In the genomic region with DNA sequence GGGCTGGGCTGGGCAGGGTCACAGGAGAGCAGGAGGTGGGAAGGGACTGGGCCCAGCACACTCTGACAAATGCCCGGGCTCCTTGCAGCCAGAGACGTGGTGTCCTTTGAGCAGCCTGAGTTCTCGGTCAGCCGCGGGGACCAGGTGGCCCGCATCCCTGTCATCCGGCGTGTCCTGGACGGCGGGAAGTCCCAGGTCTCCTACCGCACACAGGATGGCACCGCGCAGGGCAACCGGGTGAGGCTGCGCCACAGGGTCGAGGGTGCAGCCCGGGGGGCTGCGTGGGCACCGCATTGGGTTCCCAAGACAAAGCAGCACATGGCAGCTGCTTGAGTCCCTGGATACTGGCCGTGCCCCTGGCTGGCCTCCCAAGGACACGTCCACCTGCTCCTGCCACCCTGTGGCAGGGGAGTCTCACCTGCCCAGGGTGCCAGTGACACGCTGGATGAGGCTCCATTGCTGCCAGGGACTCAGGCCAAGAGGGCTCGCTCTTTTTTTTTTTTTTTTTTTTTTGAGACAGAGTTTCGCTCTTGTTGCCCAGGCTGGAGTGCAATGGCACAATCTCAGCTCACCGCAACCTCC, we compare ENCODE assay signal across 1 cellular context.
A peak's percentile ranks its signal among the peaks of the same experiment; 100 is the strongest.
TF ChIP-seq lines count a peak whose summit lies in the region.

No MANE protein-coding gene starts in this region.

TF ChIP-seq in HepG2, 621 proteins besides CTCF, POLR2A, EP300 and RAD21:
- TF ChIP-seq SMAD9 (CRISPR knock-in tag; IDR thresholded peaks at IDR 0.05) (no peak), HNRNPL (IDR thresholded peaks at IDR 0.05; ENCODE audit: low read depth, low read length) (peak; percentile 62; the same call in 1 of the 2 replicates)
